Comparison of ENCODE assay signal across 8 cellular contexts in genomic region chr10:92690211-92691041, GRCh38. TPM values are rescaled to one million over a fixed set of nuclear protein-coding genes. Genes with fewer than 3 reads are reported as not detected.
DNase-seq lines count a peak whose midpoint lies in the region; ATAC-seq and TF ChIP-seq lines count a peak whose summit lies in the region.

No MANE protein-coding gene starts in this region.

- H3K36me3 Mint-ChIP-seq in T-helper 17 cell (ENCODE audit: low read depth) = no peaks in the 10 kb centered on the region

- H3K27ac ChIP-seq in iPS DF 6.9 (ENCODE audit: low read length) (no peak overlapping the region), gastrocnemius medialis (peak overlapping the region; percentile 64 to 78 (median 74))

- peak overlapping the region; percentile 80 for H3K4me3 Mint-ChIP-seq in T-helper 17 cell

- peaks cover 16% of the 10 kb centered on the region for H3K4me1 Mint-ChIP-seq in T-helper 17 cell

- H3K4me3 ChIP-seq in iPS DF 6.9 (ENCODE audit: low read length) (peak overlapping the region; percentile 54; the same call in 1 of the 2 replicates), gastrocnemius medialis (peak overlapping the region; percentile 50 to 65 (median 59))

- intact Hi-C loops in gastrocnemius medialis (cut with DNase I; ENCODE audit: low total_unique reads) = loop anchor here (10.0 kb wide), 1 partner anchor 134 kb away; no protein-coding TSS in a partner anchor

- H3K4me1 ChIP-seq in iPS DF 6.9 (ENCODE audit: control insufficient read depth, insufficient read depth, low read length) (peaks cover 3% of the 10 kb centered on the region), gastrocnemius medialis (peaks cover 0 to 6% of the 10 kb centered on the region in 2 donors)

- no peak for TF ChIP-seq POLR2A in gastrocnemius medialis (IDR thresholded peaks at IDR 0.05)

- peaks cover 50% of the 10 kb centered on the region for H3K27me3 Mint-ChIP-seq in T-helper 17 cell

- H3K27me3 ChIP-seq in iPS DF 6.9 (ENCODE audit: control insufficient read depth, insufficient read depth, low read length) (peaks cover 37% of the 10 kb centered on the region), gastrocnemius medialis (peaks cover 37 to 58% (median 43%) of the 10 kb centered on the region in 3 donors)

- ATAC-seq in HG03354 (IDR thresholded peaks at IDR 0.05; ENCODE audit: poor library complexity, severe bottlenecking, unreplicated experiment) (peak; percentile 26), T-helper 17 cell (peak; percentile 69), gastrocnemius medialis (peak; percentile 63 to 71)

- WGBS in iPS DF 6.9 (ENCODE audit: insufficient coverage, insufficient read length) = no CpG with 5 or more reads among the region's 77 CpGs

- H3K9me3 ChIP-seq in T-helper 17 cell (ENCODE audit: control insufficient read depth, low read length, poor library complexity, severe bottlenecking) (no peaks in the 10 kb centered on the region), iPS DF 6.9 (ENCODE audit: control insufficient read depth, insufficient read depth, low read length) (no peaks in the 10 kb centered on the region), gastrocnemius medialis (no peaks in the 10 kb centered on the region)

- no peak for TF ChIP-seq CTCF in gastrocnemius medialis (IDR thresholded peaks at IDR 0.05 in 4 of 5, conservative IDR thresholded peaks at IDR 0.05 in 1 of 5)

- in situ Hi-C loops in gastrocnemius medialis (cut with MboI; ENCODE audit: low sequenced_read_pairs in 4 of 4) = no loop called here

- peak; percentile 57 for DNase-seq in DMS53 treated with DMSO at 0.1 percent for 48 hours (lab: John Stamatoyannopoulos, UW; ENCODE audit: unreplicated experiment)
- DNase-seq in T-helper 17 cell = peak; percentile 43 to 45 (median 45)
- DNase-seq in amniotic stem cell (lab: John Stamatoyannopoulos, UW) = peak; percentile 21
- no peak for DNase-seq in iPS DF 6.9 (ENCODE audit: low read depth, low spot score)
- no peak for DNase-seq in gastrocnemius medialis
- no peak for DNase-seq in NCI-H1048 (lab: John Stamatoyannopoulos, UW)
- DNase-seq in LoVo (ENCODE audit: low spot score) = no peak

- no peak overlapping the region for H3K27ac Mint-ChIP-seq in T-helper 17 cell

- H3K36me3 ChIP-seq in iPS DF 6.9 (ENCODE audit: control insufficient read depth, insufficient read depth, low read length) (no peaks in the 10 kb centered on the region), gastrocnemius medialis (no peaks in the 10 kb centered on the region)

RNA-seq across cellular contexts. Expression of gene HHEX, which starts 0.7 kb away (rescaled TPM):
- total RNA-seq in T-helper 17 cell = 1 to 10 TPM; 3.9 to 4.9 TPM
- total RNA-seq in gastrocnemius medialis = 1 to 10 TPM in 1 of 4 donors, under 1 TPM in 2, not detected in 1; 0.82 to 1.8 (median 0.84) TPM

Comparison
In these comparisons a context has a peak if more than half of its experiments do, and no peak if none do; other contexts are left out.
1. DNase-seq: peak in DMS53 treated with DMSO at 0.1 percent for 48 hours (single experiment), T-helper 17 cell (3 of 3) and amniotic stem cell (single experiment); none in iPS DF 6.9 (single experiment), gastrocnemius medialis (0 of 2), NCI-H1048 (single experiment) and LoVo (single experiment).
2. Peak in every context shown above with its lines, with median percentiles within 50 percentile points of each other: ATAC-seq.